In the genomic region with DNA sequence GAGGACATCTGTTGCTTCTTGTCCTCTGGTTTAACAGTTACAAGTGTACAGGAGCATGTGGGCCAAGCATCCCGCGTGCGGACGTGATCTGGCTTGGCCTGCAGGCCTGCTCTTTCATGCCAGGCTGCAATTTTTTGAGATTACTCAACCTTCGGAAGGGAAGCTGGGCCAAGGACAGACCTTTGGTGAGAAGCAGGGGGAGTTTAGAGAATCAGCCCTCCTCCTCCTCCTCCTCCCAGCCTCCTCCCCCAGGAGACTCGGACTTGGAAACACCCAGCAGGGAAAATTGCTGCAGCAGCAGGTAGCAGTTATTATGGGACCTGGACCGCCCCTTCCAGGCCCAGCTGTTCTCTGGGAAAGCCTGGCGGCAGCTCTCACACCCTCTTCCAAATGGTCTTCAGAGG, we compare ENCODE assay signal across 9 cellular contexts. TPM values are rescaled to one million over a fixed set of nuclear protein-coding genes. Genes with fewer than 3 reads are reported as not detected.
DNase-seq lines count a peak whose midpoint lies in the region; ATAC-seq, FAIRE-seq and TF ChIP-seq lines count a peak whose summit lies in the region.
"Had no signal": no experiment of that assay in that cellular context is flagged by ENCODE, and none has a peak within 500 bp of the region (broad histone marks: within the 10 kb centered on the region; RNA-seq: fewer than 3 reads in every experiment).

No MANE protein-coding gene starts in this region.

- DNase-seq in RWPE2 (ENCODE audit: low spot score), result peak; percentile 81
- peak; percentile 65 to 68 for DNase-seq in heart right ventricle
- DNase-seq in spleen, result no peak
- DNase-seq in CD8-positive, alpha-beta memory T cell, result no peak
- no peak for DNase-seq in mesothelial cell of epicardium (ENCODE audit: low spot score in 2 of 2, unreplicated experiment in 2 of 2)
- DNase-seq in GM12892 (ENCODE audit: insufficient read length), result no peak

- H3K36me3 ChIP-seq in HEK293 (ENCODE audit: control insufficient read depth in 2 of 2, insufficient read depth in 1 of 2, low read length in 2 of 2), result no peaks in the 10 kb centered on the region
- no peaks in the 10 kb centered on the region for H3K36me3 ChIP-seq in RWPE2 (ENCODE audit: low read depth)
- no peaks in the 10 kb centered on the region for H3K36me3 ChIP-seq in heart right ventricle
- H3K36me3 ChIP-seq in spleen, result no peaks in the 10 kb centered on the region
- H3K36me3 ChIP-seq in CD8-positive, alpha-beta memory T cell (ENCODE audit: insufficient read depth, low read length), result no peaks in the 10 kb centered on the region

- POLR2A ChIA-PET in HEK293 (lab: Yijun Ruan, JAX), result no interaction called here
- POLR2A ChIA-PET in CD8-positive, alpha-beta memory T cell (lab: Charles Lee), result no interaction called here

- CTCF ChIA-PET in HEK293 (lab: Yijun Ruan, JAX), result interaction anchor here (0.6 to 2.1 kb wide), 3 partner anchors 20 to 180 kb away, joined by 3 to 7 read pairs (median 3); no protein-coding TSS in a partner anchor
- CTCF ChIA-PET in CD8-positive, alpha-beta memory T cell (lab: Charles Lee), result interaction anchor here (1.3 to 1.9 kb wide), 2 partner anchors 19 to 83 kb away, joined by 3 to 4 read pairs; no protein-coding TSS in a partner anchor

- TF ChIP-seq CTCF in HEK293 (tag by site-specific recombination; IDR thresholded peaks at IDR 0.05), result no peak
- TF ChIP-seq CTCF in RWPE2 (IDR thresholded peaks at IDR 0.05; ENCODE audit: poor library complexity, severe bottlenecking), result no peak
- TF ChIP-seq CTCF in heart right ventricle (IDR thresholded peaks at IDR 0.05), result no peak
- TF ChIP-seq CTCF in spleen (IDR thresholded peaks at IDR 0.05 in 8 of 11, conservative IDR thresholded peaks at IDR 0.05 in 3 of 11), result no peak
- no peak for TF ChIP-seq CTCF in mesothelial cell of epicardium (IDR thresholded peaks at IDR 0.05; ENCODE audit: unreplicated experiment)

- peaks cover 0 to 3% of the 10 kb centered on the region in 2 donors for H3K27me3 Mint-ChIP-seq in CD8-positive, alpha-beta memory T cell
- H3K27me3 Mint-ChIP-seq in mesothelial cell of epicardium (ENCODE audit: low read depth), result no peaks in the 10 kb centered on the region

- intact Hi-C loops in heart right ventricle (cut with DNase I), result loop anchor here in 1 of 10 donors (10.0 kb wide), 1 partner anchor 332 kb away; no protein-coding TSS in a partner anchor
- intact Hi-C loops in spleen (cut with DNase I; ENCODE audit: low total_unique reads), result no loop called here

- no peaks in the 10 kb centered on the region for H3K27me3 ChIP-seq in RWPE2 (ENCODE audit: insufficient read depth, poor library complexity, severe bottlenecking)
- H3K27me3 ChIP-seq in heart right ventricle, result no peaks in the 10 kb centered on the region
- no peaks in the 10 kb centered on the region for H3K27me3 ChIP-seq in spleen (replicated peaks in 1 of 7)
- H3K27me3 ChIP-seq in CD8-positive, alpha-beta memory T cell (ENCODE audit: insufficient read depth, low read length, poor library complexity, severe bottlenecking), result no peaks in the 10 kb centered on the region

- H3K4me3 Mint-ChIP-seq in CD8-positive, alpha-beta memory T cell, result no peak overlapping the region
- H3K4me3 Mint-ChIP-seq in mesothelial cell of epicardium, result no peak overlapping the region

- H3K4me3 ChIP-seq in HEK293 (ENCODE audit: low read depth, low read length) (no peak overlapping the region), RWPE2 (ENCODE audit: severe bottlenecking) (no peak overlapping the region), heart right ventricle (no peak overlapping the region), spleen (no peak overlapping the region)
- no peak overlapping the region for H3K4me3 ChIP-seq in CD8-positive, alpha-beta memory T cell (ENCODE audit: low read length)
- H3K4me3 ChIP-seq: skin epidermis had no signal

- H3K27ac ChIP-seq in HEK293 (ENCODE audit: extremely low read depth, low read depth, low read length), result no peak overlapping the region
- H3K27ac ChIP-seq in RWPE2 (ENCODE audit: poor library complexity, severe bottlenecking), result peak overlapping the region; percentile 71
- peak overlapping the region in 9 of 10 donors; percentile 61 to 83 (median 71) for H3K27ac ChIP-seq in heart right ventricle
- H3K27ac ChIP-seq in spleen, result peak overlapping the region; percentile 11 to 82 (median 60)
- H3K27ac ChIP-seq in CD8-positive, alpha-beta memory T cell (ENCODE audit: low read depth, low read length), result no peak overlapping the region

- 32 to 38% methylated on average over 8 of the region's 8 CpGs for WGBS in heart right ventricle, 2 donors
- 29 to 50% (median 48%) methylated on average over 7 to 8 of the region's 8 CpGs for WGBS in spleen, 5 donors

- no peak for FAIRE-seq in GM12892 (lab: Jason Lieb, UNC)

- TF ChIP-seq POLR2A in spleen (IDR thresholded peaks at IDR 0.05) (no peak), GM12892 (IDR thresholded peaks at IDR 0.05; ENCODE audit: low read depth, low read length) (no peak)

- H3K4me1 ChIP-seq in HEK293 (ENCODE audit: control insufficient read depth, insufficient read depth, low read length), result no peaks in the 10 kb centered on the region
- H3K4me1 ChIP-seq in RWPE2 (ENCODE audit: insufficient read depth, poor library complexity, severe bottlenecking), result peaks cover 37% of the 10 kb centered on the region
- H3K4me1 ChIP-seq in heart right ventricle, result peaks cover 8 to 50% (median 40%) of the 10 kb centered on the region in 9 donors
- peaks cover 41 to 81% (median 55%) of the 10 kb centered on the region in 6 donors for H3K4me1 ChIP-seq in spleen
- H3K4me1 ChIP-seq in CD8-positive, alpha-beta memory T cell (ENCODE audit: insufficient read depth, low read length), result peaks cover 40% of the 10 kb centered on the region

- peaks cover 0 to 3% (median 0%) of the 10 kb centered on the region in 3 donors for H3K36me3 Mint-ChIP-seq in CD8-positive, alpha-beta memory T cell
- H3K36me3 Mint-ChIP-seq in mesothelial cell of epicardium, result no peaks in the 10 kb centered on the region

- H3K4me1 Mint-ChIP-seq in CD8-positive, alpha-beta memory T cell, result peaks cover 23 to 32% (median 27%) of the 10 kb centered on the region in 3 donors
- peaks cover 12% of the 10 kb centered on the region for H3K4me1 Mint-ChIP-seq in mesothelial cell of epicardium

- H3K9me3 ChIP-seq in HEK293 (ENCODE audit: control insufficient read depth, insufficient read depth, low read depth, low read length) (no peaks in the 10 kb centered on the region), RWPE2 (ENCODE audit: severe bottlenecking) (no peaks in the 10 kb centered on the region), heart right ventricle (no peaks in the 10 kb centered on the region), spleen (no peaks in the 10 kb centered on the region)
- H3K9me3 ChIP-seq in CD8-positive, alpha-beta memory T cell (ENCODE audit: low read length), result no peaks in the 10 kb centered on the region

- ATAC-seq in RWPE2 (ENCODE audit: low read depth) (peak; percentile 82), heart right ventricle (peak; percentile 72 to 90 (median 84)), HG03520 (IDR thresholded peaks at IDR 0.05; ENCODE audit: unreplicated experiment) (no peak)

- peak overlapping the region in 1 of 8 donors; percentile 61 for H3K27ac Mint-ChIP-seq in CD8-positive, alpha-beta memory T cell
- no peak overlapping the region for H3K27ac Mint-ChIP-seq in mesothelial cell of epicardium

- H3K9me3 Mint-ChIP-seq in CD8-positive, alpha-beta memory T cell, result no peaks in the 10 kb centered on the region
- H3K9me3 Mint-ChIP-seq in mesothelial cell of epicardium, result no peaks in the 10 kb centered on the region

TF ChIP-seq in HEK293, 187 proteins besides CTCF, POLR2A, EP300 and RAD21 (continues in another document):
- TF ChIP-seq ZBTB44 (tag by site-specific recombination; IDR thresholded peaks at IDR 0.05), result no peak

RNA-seq across cellular contexts. Expression of gene KLHL36, which starts 5.1 kb away (rescaled TPM):
- total RNA-seq in heart right ventricle, result 10 to 100 TPM; 40.0 to 77.9 (median 58.4) TPM
- 10 to 100 TPM; 14.7 to 19.5 TPM for polyA plus RNA-seq in heart right ventricle
- total RNA-seq in spleen, result 10 to 100 TPM; 63.8 to 93.6 (median 73.6) TPM
- 10 to 100 TPM; 17.8 to 32.7 (median 24.8) TPM for polyA plus RNA-seq in spleen
- total RNA-seq in CD8-positive, alpha-beta memory T cell, result 10 to 100 TPM; 39.7 to 41.2 TPM
- polyA plus RNA-seq in CD8-positive, alpha-beta memory T cell, result 34.0 TPM
- 44.9 to 51.6 TPM (median 46.9 TPM) in 3 replicates for total RNA-seq in mesothelial cell of epicardium
- 11.3 TPM for polyA plus RNA-seq in GM12892 (2012; ENCODE audit: missing spikeins)

RNA-seq across cellular contexts. Expression of gene COTL1, which starts 25.3 kb away (rescaled TPM):
- total RNA-seq in heart right ventricle (10 to 100 TPM in 5 of 10 donors, 1 to 10 TPM in 5; 6.4 to 72.9 (median 9.7) TPM), spleen (100 to 1,000 TPM; 284 to 655 (median 457) TPM), mesothelial cell of epicardium (106 to 116 TPM (median 106 TPM) in 3 replicates)
- polyA plus RNA-seq in heart right ventricle (10 to 100 TPM in 1 of 2 donors, 1 to 10 TPM in 1; 8.6 to 24.0 TPM), spleen (100 to 1,000 TPM; 298 to 449 (median 303) TPM)
- 100 to 1,000 TPM; 373 to 388 TPM for total RNA-seq in CD8-positive, alpha-beta memory T cell
- polyA plus RNA-seq in CD8-positive, alpha-beta memory T cell, result 653 TPM
- 375 TPM for polyA plus RNA-seq in GM12892 (2012; ENCODE audit: missing spikeins)

RNA-seq across cellular contexts. Expression of gene USP10, which starts 56.6 kb away (rescaled TPM):
- 10 to 100 TPM; 59.5 to 82.9 (median 65.4) TPM for total RNA-seq in heart right ventricle
- polyA plus RNA-seq in heart right ventricle, result 10 to 100 TPM; 17.5 to 29.8 TPM
- 100 to 1,000 TPM in 1 of 7 donors, 10 to 100 TPM in 6; 76.7 to 105 (median 87.7) TPM for total RNA-seq in spleen
- 10 to 100 TPM; 28.1 to 36.5 (median 36.3) TPM for polyA plus RNA-seq in spleen
- total RNA-seq in CD8-positive, alpha-beta memory T cell, result 100 to 1,000 TPM; 143 to 146 TPM
- polyA plus RNA-seq in CD8-positive, alpha-beta memory T cell, result 86.1 TPM
- 118 to 128 TPM (median 124 TPM) in 3 replicates for total RNA-seq in mesothelial cell of epicardium
- 83.1 TPM for polyA plus RNA-seq in GM12892 (2012; ENCODE audit: missing spikeins)

Comparison
In these comparisons a context has a peak if more than half of its experiments do, and no peak if none do; other contexts are left out.
1. H3K27ac ChIP-seq: peak in RWPE2 (single experiment), heart right ventricle (9 of 10) and spleen (8 of 8); none in HEK293 (single experiment) and CD8-positive, alpha-beta memory T cell (single experiment).
2. DNase-seq: peak in RWPE2 (single experiment) and heart right ventricle (2 of 2); none in spleen (single experiment), CD8-positive, alpha-beta memory T cell (0 of 5), mesothelial cell of epicardium (0 of 2) and GM12892 (single experiment).